Comparison of ENCODE assay signal across 11 cellular contexts in genomic region chr1:207897188-207897587, GRCh38. TPM values are rescaled to one million over a fixed set of nuclear protein-coding genes. Genes with fewer than 3 reads are reported as not detected.
A peak's percentile ranks its signal among the peaks of the same experiment; 100 is the strongest.
DNase-seq lines count a peak whose midpoint lies in the region; ATAC-seq and TF ChIP-seq lines count a peak whose summit lies in the region.
"Had no signal": no experiment of that assay in that cellular context is flagged by ENCODE, and none has a peak within 500 bp of the region (broad histone marks: within the 10 kb centered on the region; RNA-seq: fewer than 3 reads in every experiment).

No MANE protein-coding gene starts in this region.

- H3K4me3 Mint-ChIP-seq in H9, result no peak overlapping the region
- no peak overlapping the region for H3K4me3 Mint-ChIP-seq in activated naive CD8-positive, alpha-beta T cell treated with anti-CD3 and anti-CD28 coated beads, Interleukin-2, amount 50 U/mL, for 24 hours

- H3K9me3 ChIP-seq in H9 (ENCODE audit: control insufficient read depth, low read depth, low read length), result no peaks in the 10 kb centered on the region
- no peaks in the 10 kb centered on the region for H3K9me3 ChIP-seq in mesenchymal stem cell (ENCODE audit: control insufficient read depth, low read length)
- H3K9me3 ChIP-seq: SJCRH30 had no signal

- no peak overlapping the region for H3K4ac ChIP-seq in H9 (ENCODE audit: low read depth, low read length)
- no peak overlapping the region for H3K4ac ChIP-seq in mesenchymal stem cell (ENCODE audit: low read depth in 1 of 2, low read length in 2 of 2)

- H3K27me3 ChIP-seq in H9 (ENCODE audit: insufficient read depth, low read length) (no peaks in the 10 kb centered on the region), mesenchymal stem cell (ENCODE audit: control insufficient read depth in 1 of 2, insufficient read depth in 1 of 2, low read length in 2 of 2) (no peaks in the 10 kb centered on the region)
- H3K27me3 ChIP-seq: SJCRH30 had no signal

- no peak overlapping the region for H3K9ac ChIP-seq in H9 (ENCODE audit: extremely low read depth, insufficient read length, low read length)
- H3K9ac ChIP-seq in mesenchymal stem cell (ENCODE audit: low read length), result peak overlapping the region; percentile 6

- no peak overlapping the region; a peak in 1 of 7 replicates for H3K27ac Mint-ChIP-seq in H9
- H3K27ac Mint-ChIP-seq in activated naive CD8-positive, alpha-beta T cell treated with anti-CD3 and anti-CD28 coated beads, Interleukin-2, amount 50 U/mL, for 24 hours, result no peak overlapping the region

- DNase-seq in AG09309 (ENCODE audit: low read depth) (no peak), H9 (no peak), astrocyte of the spinal cord (ENCODE audit: low read depth, low spot score) (peak; percentile 18), mesenchymal stem cell (peak; percentile 14), AG20443 (ENCODE audit: low spot score) (no peak), substantia nigra (lab: John Stamatoyannopoulos, UW) (no peak)
- DNase-seq in activated naive CD8-positive, alpha-beta T cell treated with anti-CD3 and anti-CD28 coated beads, Interleukin-2, amount 50 U/mL, for 24 hours, result no peak
- DNase-seq in stimulated activated CD4-positive, alpha-beta T cell treated with anti-CD3 and anti-CD28 coated beads, Interleukin-2, amount 100 ng/mL, for 24 hours, result no peak
- DNase-seq: activated CD8-positive, alpha-beta memory T cell treated with anti-CD3 and anti-CD28 coated beads, Interleukin-2, amount 50 U/mL, for 48 hours had no signal

- in situ Hi-C loops in astrocyte of the spinal cord (cut with HindIII; ENCODE audit: low sequenced_read_pairs), result no loop called here

- no CpG with 5 or more reads among the region's 2 CpGs for WGBS in H9 (ENCODE audit: extremely low coverage, insufficient read length, low lambda C conversion rate)
- WGBS in mesenchymal stem cell, result no CpG with 5 or more reads among the region's 2 CpGs

- H4K8ac ChIP-seq in H9 (replicated peaks; ENCODE audit: insufficient read length, low read depth, low read length), result no peak overlapping the region
- no peak overlapping the region for H4K8ac ChIP-seq in mesenchymal stem cell (ENCODE audit: low read length)

- TF ChIP-seq CTCF in AG09309 (IDR thresholded peaks at IDR 0.05; ENCODE audit: control insufficient read depth, insufficient read depth, low read depth, low read length, missing control alignments), result peak; percentile 37
- TF ChIP-seq CTCF in H9 (conservative IDR thresholded peaks at IDR 0.05), result peak; percentile 48
- peak; percentile 25 for TF ChIP-seq CTCF in astrocyte of the spinal cord (IDR thresholded peaks at IDR 0.05; ENCODE audit: low read depth, low read length)

- H2BK20ac ChIP-seq in H9 (ENCODE audit: low read depth, low read length, poor library complexity, severe bottlenecking), result no peak overlapping the region

- no peaks in the 10 kb centered on the region for H3K23me2 ChIP-seq in H9 (ENCODE audit: insufficient read length, low read depth, low read length, poor library complexity, severe bottlenecking)

- H3K36me3 ChIP-seq in mesenchymal stem cell (ENCODE audit: control insufficient read depth in 1 of 2, insufficient read depth in 2 of 2, low read depth in 1 of 2, low read length in 2 of 2), result no peaks in the 10 kb centered on the region
- H3K36me3 ChIP-seq: SJCRH30 had no signal

- no peaks in the 10 kb centered on the region for H3K79me2 ChIP-seq in H9 (ENCODE audit: insufficient read depth, low read length)

- H2BK5ac ChIP-seq in H9 (ENCODE audit: insufficient read length, low read length) (no peak overlapping the region), mesenchymal stem cell (ENCODE audit: low read depth, low read length, poor library complexity, severe bottlenecking) (no peak overlapping the region)

- H3K14ac ChIP-seq in H9 (ENCODE audit: insufficient read depth, low read length) (no peak overlapping the region), mesenchymal stem cell (ENCODE audit: low read length in 2 of 2) (no peak overlapping the region)

- H3K4me1 Mint-ChIP-seq in H9, result no peaks in the 10 kb centered on the region
- peaks cover 2% of the 10 kb centered on the region for H3K4me1 Mint-ChIP-seq in activated naive CD8-positive, alpha-beta T cell treated with anti-CD3 and anti-CD28 coated beads, Interleukin-2, amount 50 U/mL, for 24 hours

- no peaks in the 10 kb centered on the region for H3K4me1 ChIP-seq in H9 (ENCODE audit: insufficient read depth, low read length)
- no peaks in the 10 kb centered on the region for H3K4me1 ChIP-seq in mesenchymal stem cell (ENCODE audit: control insufficient read depth, insufficient read depth, low read depth, low read length)
- H3K4me1 ChIP-seq: SJCRH30 had no signal

- H3K27me3 Mint-ChIP-seq in H9 (ENCODE audit: low read depth), result peaks cover 9% of the 10 kb centered on the region
- H3K27me3 Mint-ChIP-seq in activated naive CD8-positive, alpha-beta T cell treated with anti-CD3 and anti-CD28 coated beads, Interleukin-2, amount 50 U/mL, for 24 hours, result peaks cover 1% of the 10 kb centered on the region

- no peaks in the 10 kb centered on the region for H3K9me3 Mint-ChIP-seq in H9
- no peaks in the 10 kb centered on the region for H3K9me3 Mint-ChIP-seq in activated naive CD8-positive, alpha-beta T cell treated with anti-CD3 and anti-CD28 coated beads, Interleukin-2, amount 50 U/mL, for 24 hours

- H2BK12ac ChIP-seq in H9 (ENCODE audit: insufficient read length, low read depth, low read length) (no peak overlapping the region), mesenchymal stem cell (ENCODE audit: low read length in 2 of 2) (no peak overlapping the region)

- H3T11ph ChIP-seq in H9 (ENCODE audit: low read length), result no peak overlapping the region

- H3K27ac ChIP-seq in H9 (ENCODE audit: insufficient read length, low read depth, low read length) (no peak overlapping the region), mesenchymal stem cell (ENCODE audit: low read length, poor library complexity, severe bottlenecking) (no peak overlapping the region), substantia nigra (ENCODE audit: low read depth, low read length, poor library complexity, severe bottlenecking) (no peak overlapping the region)
- H3K27ac ChIP-seq: SJCRH30 had no signal

- no peak overlapping the region for H2AK5ac ChIP-seq in H9 (ENCODE audit: insufficient read length, low read length)
- H2AK5ac ChIP-seq in mesenchymal stem cell (ENCODE audit: low read length, severe bottlenecking), result no peak overlapping the region

- H3K18ac ChIP-seq in H9 (ENCODE audit: insufficient read length, low read depth, low read length), result no peak overlapping the region
- H3K18ac ChIP-seq in mesenchymal stem cell (ENCODE audit: low read depth in 1 of 2, low read length in 2 of 2), result no peak overlapping the region

- H3K4me2 ChIP-seq in H9 (ENCODE audit: insufficient read depth, insufficient read length, low read length) (no peak overlapping the region), mesenchymal stem cell (ENCODE audit: low read length, poor library complexity, severe bottlenecking) (no peak overlapping the region)

- H3K4me3 ChIP-seq in AG09309 (ENCODE audit: control insufficient read depth, low read depth, low read length), result no peak overlapping the region
- H3K4me3 ChIP-seq in astrocyte of the spinal cord (ENCODE audit: low read depth, low read length), result no peak overlapping the region
- H3K4me3 ChIP-seq in mesenchymal stem cell (ENCODE audit: insufficient read depth in 1 of 2, low read depth in 1 of 2, low read length in 2 of 2), result no peak overlapping the region
- H3K4me3 ChIP-seq: SJCRH30 had no signal

- H3K79me1 ChIP-seq in H9 (ENCODE audit: insufficient read depth, low read depth, low read length, poor library complexity, severe bottlenecking) (no peaks in the 10 kb centered on the region), mesenchymal stem cell (replicated peaks; ENCODE audit: low read length, poor library complexity, severe bottlenecking) (no peaks in the 10 kb centered on the region)

- no peaks in the 10 kb centered on the region for H4K20me1 ChIP-seq in H9 (ENCODE audit: control insufficient read depth, insufficient read depth, insufficient read length)

- no peak overlapping the region for H4K5ac ChIP-seq in H9 (ENCODE audit: insufficient read length, low read depth, low read length)

- no peak overlapping the region for H2AFZ ChIP-seq in H9 (ENCODE audit: low read length)
- no peak overlapping the region for H2AFZ ChIP-seq in mesenchymal stem cell (ENCODE audit: low read depth, low read length)

- ATAC-seq in activated naive CD8-positive, alpha-beta T cell treated with anti-CD3 and anti-CD28 coated beads, Interleukin-2, amount 50 U/mL, for 24 hours, result no peak

- H2BK120ac ChIP-seq in H9 (ENCODE audit: low read depth, low read length, poor library complexity, severe bottlenecking) (no peak overlapping the region), mesenchymal stem cell (ENCODE audit: low read depth, low read length) (no peak overlapping the region)

- H4K91ac ChIP-seq in H9 (ENCODE audit: insufficient read length, low read depth, low read length) (no peak overlapping the region), mesenchymal stem cell (ENCODE audit: low read length) (no peak overlapping the region)

- H3K56ac ChIP-seq in H9 (ENCODE audit: insufficient read length, low read depth, low read length), result no peak overlapping the region

- no peak overlapping the region for H3K23ac ChIP-seq in H9 (ENCODE audit: insufficient read length, low read depth, low read length)
- no peak overlapping the region for H3K23ac ChIP-seq in mesenchymal stem cell (ENCODE audit: low read length in 2 of 2)

- H2BK15ac ChIP-seq in H9 (ENCODE audit: low read depth, low read length) (no peak overlapping the region), mesenchymal stem cell (ENCODE audit: low read depth, poor library complexity, severe bottlenecking) (no peak overlapping the region)

- H3K36me3 Mint-ChIP-seq in H9 (ENCODE audit: insufficient read depth in 1 of 3, low read depth in 3 of 3), result no peaks in the 10 kb centered on the region
- no peaks in the 10 kb centered on the region for H3K36me3 Mint-ChIP-seq in activated naive CD8-positive, alpha-beta T cell treated with anti-CD3 and anti-CD28 coated beads, Interleukin-2, amount 50 U/mL, for 24 hours (ENCODE audit: low read depth)

RNA-seq across cellular contexts. Expression of gene CD34, which starts 13.7 kb away (rescaled TPM):
- total RNA-seq in H9 (2021), result 0.02 and 0.35 TPM in 2 replicates
- 0.10 TPM for polyA plus RNA-seq in mesenchymal stem cell (2013, experiment 1 of 2)
- 0.10 TPM for polyA plus RNA-seq in mesenchymal stem cell (2013, experiment 2 of 2)
- total RNA-seq: G401 had no signal

Comparison
In these comparisons a context has a peak if more than half of its experiments do, and no peak if none do; other contexts are left out.
1. DNase-seq: peak in astrocyte of the spinal cord (single experiment) and mesenchymal stem cell (single experiment); none in AG09309 (single experiment), H9 (single experiment), activated naive CD8-positive, alpha-beta T cell treated with anti-CD3 and anti-CD28 coated beads, Interleukin-2, amount 50 U/mL, for 24 hours (single experiment), AG20443 (single experiment), substantia nigra (0 of 49) and stimulated activated CD4-positive, alpha-beta T cell treated with anti-CD3 and anti-CD28 coated beads, Interleukin-2, amount 100 ng/mL, for 24 hours (0 of 2).
2. Peak in every context shown above with its lines, with median percentiles within 50 percentile points of each other: CTCF ChIP-seq.